Comparison of ENCODE assay signal across 8 cellular contexts in the genomic region with DNA sequence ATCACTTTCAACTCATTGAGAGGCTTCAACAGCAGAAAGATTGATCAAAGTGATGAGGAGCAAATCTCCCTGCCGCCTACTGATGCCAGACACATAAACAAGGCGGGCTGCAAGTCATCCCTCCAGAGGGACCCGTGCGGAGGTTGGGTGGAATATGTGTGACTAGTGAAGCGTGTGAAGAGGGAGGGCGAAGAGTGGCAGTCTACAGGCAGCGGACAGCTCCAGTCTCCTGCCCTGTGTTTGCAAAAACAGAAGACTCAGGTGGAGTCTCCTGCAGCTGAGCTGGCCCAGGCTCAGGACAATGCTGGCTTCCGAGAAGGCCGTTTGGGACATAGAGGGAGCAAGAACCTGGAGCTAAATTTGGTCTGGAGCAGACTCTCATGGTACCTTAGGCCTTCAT.
"Had no signal": no experiment of that assay in that cellular context is flagged by ENCODE, and none has a peak within 500 bp of the region (broad histone marks: within the 10 kb centered on the region; RNA-seq: fewer than 3 reads in every experiment).

No MANE protein-coding gene starts in this region.

- H3K4me2 ChIP-seq: GM23338 had no signal

- H3K36me3 ChIP-seq: HAP-1 had no signal

- H3K27ac Mint-ChIP-seq: GM23338 had no signal

- DNase-seq: H7, IMR-90, KG1 had no signal

- ATAC-seq: GM23338, HCT116, K562 had no signal

- H3K4me3 Mint-ChIP-seq: GM23338 had no signal

- H3K4me1 ChIP-seq: HAP-1 had no signal

- FAIRE-seq: HTR-8/SVneo, K562 had no signal

- H2AFZ ChIP-seq: GM23338 had no signal

- H3K9me3 ChIP-seq: HAP-1 had no signal

- H3K9me3 Mint-ChIP-seq: GM23338 had no signal

- H3K4me3 ChIP-seq: GM23338, HAP-1, K562 had no signal
